8 cellular contexts compared by ENCODE assay signal in the genomic region with DNA sequence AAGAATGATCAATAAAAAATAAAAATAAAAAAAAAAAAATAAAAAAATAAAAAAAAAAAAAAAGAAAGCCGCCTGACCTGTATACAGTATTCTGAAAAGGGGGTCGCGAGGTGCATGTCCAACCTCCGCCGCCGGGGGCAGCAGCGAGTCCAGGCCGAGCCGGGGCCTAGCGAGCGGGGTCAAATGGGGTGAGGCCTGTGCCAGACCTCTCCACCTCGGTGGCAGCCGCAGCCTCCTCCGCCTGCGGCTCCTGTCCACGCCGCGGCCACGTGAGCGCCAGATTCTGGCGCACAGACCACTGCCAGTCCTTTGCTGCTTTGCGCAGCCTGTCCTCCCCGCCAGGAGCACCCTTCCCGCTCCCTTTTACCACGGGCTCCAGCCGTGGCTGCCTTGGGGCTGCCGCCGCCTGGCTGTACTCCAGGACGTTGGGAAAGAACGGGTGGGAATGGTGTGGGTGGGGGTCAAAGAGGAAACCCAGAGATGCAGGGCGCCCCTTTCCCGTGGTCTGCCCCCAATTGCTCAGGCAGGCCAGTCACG. TPM values are rescaled to one million over a fixed set of nuclear protein-coding genes. Genes with fewer than 3 reads are reported as not detected.
A peak's percentile ranks its signal among the peaks of the same experiment; 100 is the strongest.
DNase-seq lines count a peak whose midpoint lies in the region; ATAC-seq and TF ChIP-seq lines count a peak whose summit lies in the region.

No MANE protein-coding gene starts in this region.

- no peaks in the 10 kb centered on the region for H3K27me3 ChIP-seq in neural progenitor cell

- H3K4me3 ChIP-seq in OCI-LY7 (ENCODE audit: low read depth, low read length, poor library complexity, severe bottlenecking) (no peak overlapping the region), neural progenitor cell (no peak overlapping the region)

- POLR2A ChIA-PET in OCI-LY7 (lab: Charles Lee): no interaction called here

- no peaks in the 10 kb centered on the region for H3K27me3 Mint-ChIP-seq in HFFc6 (ENCODE audit: insufficient read depth)
- H3K27me3 Mint-ChIP-seq in neural progenitor cell (ENCODE audit: insufficient read depth, low read depth): peaks cover 6% of the 10 kb centered on the region
- no peaks in the 10 kb centered on the region for H3K27me3 Mint-ChIP-seq in stimulated activated naive CD8-positive, alpha-beta T cell treated with anti-CD3 and anti-CD28 coated beads, Interleukin-15, amount 100 ng/mL, for 72 hours

- H3K4me1 Mint-ChIP-seq in HFFc6 (ENCODE audit: low read depth) (peaks cover 19% of the 10 kb centered on the region), neural progenitor cell (peaks cover 12% of the 10 kb centered on the region)
- H3K4me1 Mint-ChIP-seq in stimulated activated naive CD8-positive, alpha-beta T cell treated with anti-CD3 and anti-CD28 coated beads, Interleukin-15, amount 100 ng/mL, for 72 hours: peaks cover 35% of the 10 kb centered on the region

- peaks cover 13% of the 10 kb centered on the region for H3F3A ChIP-seq in neural progenitor cell (ENCODE audit: low read depth)

- H3K27ac Mint-ChIP-seq in HFFc6 (peak overlapping the region; percentile 64), neural progenitor cell (no peak overlapping the region)
- H3K27ac Mint-ChIP-seq in stimulated activated naive CD8-positive, alpha-beta T cell treated with anti-CD3 and anti-CD28 coated beads, Interleukin-15, amount 100 ng/mL, for 72 hours: peak overlapping the region; percentile 16 to 82

- H3K9me3 ChIP-seq in OCI-LY7 (ENCODE audit: low read length) (no peaks in the 10 kb centered on the region), neural progenitor cell (ENCODE audit: low read depth) (no peaks in the 10 kb centered on the region)

- H4K20me1 ChIP-seq in OCI-LY7 (ENCODE audit: insufficient read depth, low read length): no peaks in the 10 kb centered on the region
- H4K20me1 ChIP-seq in neural progenitor cell (ENCODE audit: low read depth): no peaks in the 10 kb centered on the region

- peak overlapping the region; percentile 27; the same call in 1 of the 2 replicates for H3K4me2 ChIP-seq in OCI-LY7 (ENCODE audit: low read length)
- no peak overlapping the region for H3K4me2 ChIP-seq in neural progenitor cell

- intact Hi-C loops in OCI-LY7 (cut with micrococcal nuclease; ENCODE audit: unreplicated experiment): no loop called here

- no peak overlapping the region for H3K9ac ChIP-seq in neural progenitor cell

- H3K9me3 Mint-ChIP-seq in HFFc6 (no peaks in the 10 kb centered on the region), neural progenitor cell (no peaks in the 10 kb centered on the region)
- H3K9me3 Mint-ChIP-seq in stimulated activated naive CD8-positive, alpha-beta T cell treated with anti-CD3 and anti-CD28 coated beads, Interleukin-15, amount 100 ng/mL, for 72 hours: no peaks in the 10 kb centered on the region

- H3K36me3 Mint-ChIP-seq in HFFc6 (ENCODE audit: low read depth): peaks cover 14% of the 10 kb centered on the region
- peaks cover 9% of the 10 kb centered on the region for H3K36me3 Mint-ChIP-seq in neural progenitor cell

- H2AFZ ChIP-seq in OCI-LY7 (ENCODE audit: low read length): peak overlapping the region; percentile 67
- H2AFZ ChIP-seq in neural progenitor cell (replicated peaks): peak overlapping the region; percentile 63

- ATAC-seq in stimulated activated naive CD8-positive, alpha-beta T cell treated with anti-CD3 and anti-CD28 coated beads, Interleukin-15, amount 100 ng/mL, for 72 hours: peak; percentile 71
- no peak for ATAC-seq in GM19351 (IDR thresholded peaks at IDR 0.05; ENCODE audit: unreplicated experiment)

- H3K4me3 Mint-ChIP-seq in HFFc6 (peak overlapping the region; percentile 20; the same call in 1 of the 2 replicates), neural progenitor cell (no peak overlapping the region)
- peak overlapping the region; percentile 64 to 66 for H3K4me3 Mint-ChIP-seq in stimulated activated naive CD8-positive, alpha-beta T cell treated with anti-CD3 and anti-CD28 coated beads, Interleukin-15, amount 100 ng/mL, for 72 hours

- TF ChIP-seq CTCF in HFFc6 (IDR thresholded peaks at IDR 0.05) (peak; percentile 87), OCI-LY7 (conservative IDR thresholded peaks at IDR 0.05; ENCODE audit: low read length) (peak; percentile 75), neural progenitor cell (IDR thresholded peaks at IDR 0.05) (peak; percentile 64)

- H3K4me1 ChIP-seq in OCI-LY7 (ENCODE audit: insufficient read depth, low read length, poor library complexity, severe bottlenecking) (peaks cover 18% of the 10 kb centered on the region), neural progenitor cell (peaks cover 5% of the 10 kb centered on the region)

- CTCF ChIA-PET in OCI-LY7 (lab: Charles Lee; ENCODE audit: unreplicated experiment): no interaction called here

- no peaks in the 10 kb centered on the region for H3K9me2 ChIP-seq in OCI-LY7 (ENCODE audit: insufficient read depth, low read length)

- H3K27ac ChIP-seq in OCI-LY7 (ENCODE audit: low read depth, low read length, poor library complexity, severe bottlenecking) (no peak overlapping the region), neural progenitor cell (no peak overlapping the region)

- DNase-seq in DMS53 (lab: John Stamatoyannopoulos, UW) (peak; percentile 87), HFFc6 (peak; percentile 32), OCI-LY7 (ENCODE audit: low spot score) (peak; percentile 77), activated T-cell treated with anti-CD3 and anti-CD28 coated beads for 48 hours (ENCODE audit: low read depth) (peak; percentile 85), fibroblast of gingiva (ENCODE audit: low read depth) (peak; percentile 57), neural progenitor cell (ENCODE audit: low spot score) (peak; percentile 75)
- peak; percentile 90 to 92 for DNase-seq in stimulated activated naive CD8-positive, alpha-beta T cell treated with anti-CD3 and anti-CD28 coated beads, Interleukin-15, amount 100 ng/mL, for 72 hours

- H3K36me3 ChIP-seq in OCI-LY7 (ENCODE audit: insufficient read depth, low read length) (peaks cover 8% of the 10 kb centered on the region; the same call in 1 of the 2 replicates), neural progenitor cell (no peaks in the 10 kb centered on the region)

- H3K79me2 ChIP-seq in OCI-LY7 (ENCODE audit: insufficient read depth, low read depth, low read length): no peaks in the 10 kb centered on the region
- peaks cover 3% of the 10 kb centered on the region for H3K79me2 ChIP-seq in neural progenitor cell (ENCODE audit: low read depth)

- no TSS peak for BruUV-seq in OCI-LY7 (replicated peaks; lab: Mats Ljungman, UMichigan)

RNA-seq across cellular contexts. Expression of a gene that starts 2.4 kb away (rescaled TPM):
- total RNA-seq in HFFc6 (2021; fragmentation: NEBNext Ultra II Directional; extraction: Animal tissue kit (Norgen Biotek cat#: 25700)): 10 to 100 TPM; 56.8 to 64.8 (median 59.4) TPM
- 25.0 and 40.4 TPM in 2 replicates for total RNA-seq in OCI-LY7 (2014; rRNA removed; shearing (Covaris generic))
- total RNA-seq in OCI-LY7 (2022) (36.5 and 39.0 TPM in 2 replicates), neural progenitor cell (ENCODE audit: low replicate concordance) (19.8 and 38.1 TPM in 2 replicates)

RNA-seq across cellular contexts. Expression of a gene that starts 11.1 kb away (rescaled TPM):
- 100 to 1,000 TPM; 123 to 184 (median 130) TPM for total RNA-seq in HFFc6 (2021; fragmentation: NEBNext Ultra II Directional; extraction: Animal tissue kit (Norgen Biotek cat#: 25700))
- total RNA-seq in OCI-LY7 (2014; rRNA removed; shearing (Covaris generic)): 68.8 and 69.3 TPM in 2 replicates
- total RNA-seq in OCI-LY7 (2022): 60.1 and 70.2 TPM in 2 replicates
- total RNA-seq in neural progenitor cell (ENCODE audit: low replicate concordance): 95.9 and 137 TPM in 2 replicates

RNA-seq across cellular contexts. Expression of a gene that starts 11.7 kb away (rescaled TPM):
- total RNA-seq in HFFc6 (2021; fragmentation: NEBNext Ultra II Directional; extraction: Animal tissue kit (Norgen Biotek cat#: 25700)): 10 to 100 TPM; 28.1 to 31.8 (median 29.6) TPM
- total RNA-seq in OCI-LY7 (2014; rRNA removed; shearing (Covaris generic)): 86.9 and 89.1 TPM in 2 replicates
- total RNA-seq in OCI-LY7 (2022): 95.3 and 102 TPM in 2 replicates
- total RNA-seq in neural progenitor cell (ENCODE audit: low replicate concordance): 59.7 and 71.7 TPM in 2 replicates

RNA-seq across cellular contexts. Expression of a gene that starts 17.0 kb away (rescaled TPM):
- 1 to 10 TPM in 5 of 6 experiments, under 1 TPM in 1; 0.85 to 2.6 (median 1.4) TPM for total RNA-seq in HFFc6 (2021; fragmentation: NEBNext Ultra II Directional; extraction: Animal tissue kit (Norgen Biotek cat#: 25700))
- total RNA-seq in OCI-LY7 (2014; rRNA removed; shearing (Covaris generic)): 3.7 and 4.4 TPM in 2 replicates
- total RNA-seq in OCI-LY7 (2022): 5.7 and 6.1 TPM in 2 replicates
- 2.3 and 7.7 TPM in 2 replicates for total RNA-seq in neural progenitor cell (ENCODE audit: low replicate concordance)

RNA-seq across cellular contexts. Expression of a gene that starts 29.8 kb away (rescaled TPM):
- not detected for total RNA-seq in HFFc6 (2021; fragmentation: NEBNext Ultra II Directional; extraction: Animal tissue kit (Norgen Biotek cat#: 25700))
- not detected in 2 replicates for total RNA-seq in OCI-LY7 (2014; rRNA removed; shearing (Covaris generic))
- not detected in 2 replicates for total RNA-seq in OCI-LY7 (2022)
- 2.7 and 17.6 TPM in 2 replicates for total RNA-seq in neural progenitor cell (ENCODE audit: low replicate concordance)

Comparison
In these comparisons a context has a peak if more than half of its experiments do, and no peak if none do; other contexts are left out.
1. DNase-seq: peak in every context shown above with its lines; median percentile 91 in stimulated activated naive CD8-positive, alpha-beta T cell treated with anti-CD3 and anti-CD28 coated beads, Interleukin-15, amount 100 ng/mL, for 72 hours; 87 in DMS53; 85 in activated T-cell treated with anti-CD3 and anti-CD28 coated beads for 48 hours; 77 in OCI-LY7; 75 in neural progenitor cell; 57 in fibroblast of gingiva; 32 in HFFc6.